31 cellular contexts compared by ENCODE assay signal in the genomic region with DNA sequence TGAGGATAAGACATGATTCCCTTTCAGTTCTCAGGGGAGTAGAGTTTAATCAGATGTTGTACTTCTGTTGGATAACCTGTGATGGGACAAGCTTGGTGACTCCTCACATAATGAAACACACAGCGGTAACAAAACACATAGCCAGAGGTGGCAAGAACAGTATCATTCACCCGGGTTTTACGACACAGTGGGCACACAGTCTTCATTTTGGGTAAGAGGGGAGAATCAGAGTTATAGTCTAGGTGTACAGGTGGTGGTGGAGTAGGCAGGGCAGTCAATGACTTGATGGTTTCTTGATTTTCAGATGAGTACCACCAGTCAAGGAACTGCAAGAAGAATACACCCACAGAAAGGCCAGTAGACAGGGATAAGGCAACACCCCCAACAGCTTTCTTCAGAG. TPM values are rescaled to one million over a fixed set of nuclear protein-coding genes. Genes with fewer than 3 reads are reported as not detected.
DNase-seq lines count a peak whose midpoint lies in the region; ATAC-seq and TF ChIP-seq lines count a peak whose summit lies in the region.
"Had no signal": no experiment of that assay in that cellular context is flagged by ENCODE, and none has a peak within 500 bp of the region (broad histone marks: within the 10 kb centered on the region; RNA-seq: fewer than 3 reads in every experiment).

No MANE protein-coding gene starts in this region.

- peak overlapping the region; percentile 97 for H3K27ac Mint-ChIP-seq in CD4-positive, alpha-beta T cell
- H3K27ac Mint-ChIP-seq in CD8-positive, alpha-beta T cell: peak overlapping the region; percentile 1
- peak overlapping the region; percentile 98 for H3K27ac Mint-ChIP-seq in activated naive CD8-positive, alpha-beta T cell
- peak overlapping the region in 2 of 6 donors; percentile 41 to 73 for H3K27ac Mint-ChIP-seq in naive B cell
- H3K27ac Mint-ChIP-seq: activated T-helper 1 cell treated with anti-CD3 and anti-CD28 coated beads, Interleukin-12 subunit alpha, Interleukin-12 subunit beta, Interleukin-2, Interleukin-4 antibody, amounts not matched to agents 30 ng/mL and 10 ng/mL and 1 ng/mL, durations not matched to agents 14 hours and 24 hours and 36 hours; nephron progenitor cell; T-helper 1 cell treated with Interleukin-12 subunit alpha and Interleukin-12 subunit beta and Interleukin-4 antibody, amounts not matched to agents 30 μg/mL and 1 μg/mL, for 36 hours had no signal

- ATAC-seq in CD4-positive, alpha-beta T cell (ENCODE audit: poor library complexity): no peak
- ATAC-seq in CD8-positive, alpha-beta T cell: no peak
- ATAC-seq in naive B cell (ENCODE audit: low read depth in 2 of 2) (no peak), foreskin keratinocyte (no peak), HG03354 (IDR thresholded peaks at IDR 0.05; ENCODE audit: poor library complexity, severe bottlenecking, unreplicated experiment) (no peak)
- ATAC-seq: gastroesophageal sphincter, HCT116, left ventricle myocardium superior had no signal

- no peak for TF ChIP-seq CTCF in CD4-positive, alpha-beta T cell (IDR thresholded peaks at IDR 0.05)
- TF ChIP-seq CTCF in CD8-positive, alpha-beta T cell (IDR thresholded peaks at IDR 0.05): no peak
- TF ChIP-seq CTCF in foreskin keratinocyte (conservative IDR thresholded peaks at IDR 0.05): no peak

- no peak overlapping the region for H3K4me3 ChIP-seq in CD8-positive, alpha-beta T cell (ENCODE audit: low read depth, low read length)
- H3K4me3 ChIP-seq: gastroesophageal sphincter, ovary, SK-N-MC, smooth muscle cell had no signal

- peaks cover 7% of the 10 kb centered on the region for H3K36me3 ChIP-seq in CD8-positive, alpha-beta T cell (ENCODE audit: insufficient read depth, low read length)
- H3K36me3 ChIP-seq: ovary had no signal

- no peaks in the 10 kb centered on the region for H3K27me3 ChIP-seq in CD4-positive, alpha-beta T cell (ENCODE audit: control insufficient read depth, insufficient read depth, low read length)
- H3K27me3 ChIP-seq in CD8-positive, alpha-beta T cell (ENCODE audit: insufficient read depth, low read length): no peaks in the 10 kb centered on the region
- no peaks in the 10 kb centered on the region for H3K27me3 ChIP-seq in foreskin keratinocyte
- H3K27me3 ChIP-seq: gastroesophageal sphincter, ovary had no signal

- no peak overlapping the region for H3K27ac ChIP-seq in CD4-positive, alpha-beta T cell (ENCODE audit: low read depth, low read length)
- no peak overlapping the region for H3K27ac ChIP-seq in CD8-positive, alpha-beta T cell (ENCODE audit: low read depth, low read length)
- no peak overlapping the region for H3K27ac ChIP-seq in foreskin keratinocyte
- H3K27ac ChIP-seq: C4-2B, gastroesophageal sphincter, ovary had no signal

- no peaks in the 10 kb centered on the region for H3K9me3 Mint-ChIP-seq in CD4-positive, alpha-beta T cell
- no peaks in the 10 kb centered on the region for H3K9me3 Mint-ChIP-seq in CD8-positive, alpha-beta T cell
- no peaks in the 10 kb centered on the region for H3K9me3 Mint-ChIP-seq in activated naive CD8-positive, alpha-beta T cell (ENCODE audit: low read depth)
- no peaks in the 10 kb centered on the region for H3K9me3 Mint-ChIP-seq in naive B cell
- H3K9me3 Mint-ChIP-seq: activated naive CD8-positive, alpha-beta T cell treated with anti-CD3 and anti-CD28 coated beads, Interleukin-2, amount 10 ng/mL, durations not matched to agents 7 days and 5 days; activated T-helper 1 cell treated with anti-CD3 and anti-CD28 coated beads, Interleukin-12 subunit alpha, Interleukin-12 subunit beta, Interleukin-2, Interleukin-4 antibody, amounts not matched to agents 30 ng/mL and 10 ng/mL and 1 ng/mL, durations not matched to agents 14 hours and 24 hours and 36 hours; central memory CD8-positive, alpha-beta T cell; mesothelial cell of epicardium; nephron progenitor cell; T-helper 1 cell treated with Interleukin-12 subunit alpha and Interleukin-12 subunit beta and Interleukin-4 antibody, amounts not matched to agents 30 μg/mL and 1 μg/mL, for 36 hours had no signal

- peaks cover 27% of the 10 kb centered on the region for H3K36me3 Mint-ChIP-seq in CD4-positive, alpha-beta T cell (ENCODE audit: low read depth)
- H3K36me3 Mint-ChIP-seq in CD8-positive, alpha-beta T cell: peaks cover 27% of the 10 kb centered on the region
- peaks cover 2% of the 10 kb centered on the region for H3K36me3 Mint-ChIP-seq in activated naive CD8-positive, alpha-beta T cell
- H3K36me3 Mint-ChIP-seq in naive B cell: no peaks in the 10 kb centered on the region
- H3K36me3 Mint-ChIP-seq: mesothelial cell of epicardium had no signal

- intact Hi-C loops in CD4-positive, alpha-beta T cell (cut with DNase I, micrococcal nuclease): no loop called here
- intact Hi-C loops in CD8-positive, alpha-beta T cell (cut with DNase I, micrococcal nuclease): loop anchor here in 1 of 2 experiments (5.0 kb wide), 1 partner anchor 593 kb away; a partner anchor contains a TSS

- H3K4me1 Mint-ChIP-seq in CD4-positive, alpha-beta T cell (ENCODE audit: low read depth): peaks cover 42% of the 10 kb centered on the region
- H3K4me1 Mint-ChIP-seq in CD8-positive, alpha-beta T cell (ENCODE audit: low read depth): peaks cover 31% of the 10 kb centered on the region
- peaks cover 31% of the 10 kb centered on the region for H3K4me1 Mint-ChIP-seq in activated naive CD8-positive, alpha-beta T cell (ENCODE audit: low read depth)
- peaks cover 16 to 38% (median 16%) of the 10 kb centered on the region in 3 donors for H3K4me1 Mint-ChIP-seq in naive B cell

- POLR2A ChIA-PET in CD4-positive, alpha-beta T cell (lab: Charles Lee): no interaction called here
- POLR2A ChIA-PET in CD8-positive, alpha-beta T cell (lab: Charles Lee): interaction anchor here (0.6 to 1.1 kb wide), 2 partner anchors 35 to 76 kb away, joined by 3 read pairs; no protein-coding TSS in a partner anchor

- no peak for DNase-seq in CD4-positive, alpha-beta T cell
- no peak for DNase-seq in CD8-positive, alpha-beta T cell
- DNase-seq in naive B cell (no peak), foreskin keratinocyte (no peak), cortex of kidney (lab: John Stamatoyannopoulos, UW) (no peak)
- DNase-seq: activated CD4-positive, alpha-beta T cell treated with anti-CD3 and anti-CD28 coated beads for 1 hour; activated naive CD8-positive, alpha-beta T cell treated with anti-CD3 and anti-CD28 coated beads, Interleukin-2, amount 10 ng/mL, durations not matched to agents 7 days and 5 days; DMS 273 treated with DMSO at 0.1 percent for 48 hours; KG1; left ventricle myocardium superior; NCI-H1417; NCI-H2081; NCI-H345; nephron progenitor cell; ovary; retina; RPMI8226; stimulated activated CD4-positive, alpha-beta T cell treated with anti-CD3 and anti-CD28 coated beads, Interleukin-1b, Interleukin-23, amount 100 ng/mL, for 48 hours; stimulated activated CD8-positive, alpha-beta memory T cell treated with anti-CD3 and anti-CD28 coated beads, Interleukin-4, amount 100 ng/mL, for 48 hours; trophoblast cell had no signal

- CTCF ChIA-PET in CD4-positive, alpha-beta T cell (lab: Charles Lee): interaction anchor here (2.2 kb wide), 1 partner anchor 36 kb away, joined by 5 read pairs; no protein-coding TSS in a partner anchor
- CTCF ChIA-PET in CD8-positive, alpha-beta T cell (lab: Charles Lee): interaction anchor here (1.0 kb wide), 1 partner anchor 36 kb away, joined by 3 read pairs; no protein-coding TSS in a partner anchor

- peaks cover 18% of the 10 kb centered on the region for H3K4me1 ChIP-seq in CD8-positive, alpha-beta T cell (ENCODE audit: insufficient read depth, low read length)
- peaks cover 4% of the 10 kb centered on the region for H3K4me1 ChIP-seq in foreskin keratinocyte

- no peaks in the 10 kb centered on the region for H3K27me3 Mint-ChIP-seq in CD4-positive, alpha-beta T cell
- H3K27me3 Mint-ChIP-seq in CD8-positive, alpha-beta T cell (ENCODE audit: low read depth): no peaks in the 10 kb centered on the region
- no peaks in the 10 kb centered on the region for H3K27me3 Mint-ChIP-seq in activated naive CD8-positive, alpha-beta T cell
- H3K27me3 Mint-ChIP-seq in naive B cell: no peaks in the 10 kb centered on the region
- H3K27me3 Mint-ChIP-seq: activated naive CD8-positive, alpha-beta T cell treated with anti-CD3 and anti-CD28 coated beads, Interleukin-2, amount 10 ng/mL, durations not matched to agents 7 days and 5 days; central memory CD8-positive, alpha-beta T cell had no signal

- no peaks in the 10 kb centered on the region for H3K9me3 ChIP-seq in CD4-positive, alpha-beta T cell (ENCODE audit: control insufficient read depth, low read length)
- H3K9me3 ChIP-seq in CD8-positive, alpha-beta T cell (ENCODE audit: low read length): no peaks in the 10 kb centered on the region
- H3K9me3 ChIP-seq: gastroesophageal sphincter, ovary had no signal

- H3K4me3 Mint-ChIP-seq in CD4-positive, alpha-beta T cell: peak overlapping the region; percentile 92
- no peak overlapping the region for H3K4me3 Mint-ChIP-seq in CD8-positive, alpha-beta T cell
- H3K4me3 Mint-ChIP-seq in activated naive CD8-positive, alpha-beta T cell: no peak overlapping the region
- peak overlapping the region in 5 of 8 donors; percentile 3 to 94 (median 35) for H3K4me3 Mint-ChIP-seq in naive B cell
- H3K4me3 Mint-ChIP-seq: activated naive CD8-positive, alpha-beta T cell treated with anti-CD3 and anti-CD28 coated beads, Interleukin-2, amount 10 ng/mL, durations not matched to agents 7 days and 5 days; activated T-helper 1 cell treated with anti-CD3 and anti-CD28 coated beads, Interleukin-12 subunit alpha, Interleukin-12 subunit beta, Interleukin-2, Interleukin-4 antibody, amounts not matched to agents 30 ng/mL and 10 ng/mL and 1 ng/mL, durations not matched to agents 14 hours and 24 hours and 36 hours; central memory CD8-positive, alpha-beta T cell; mesothelial cell of epicardium; nephron progenitor cell; T-helper 1 cell treated with Interleukin-12 subunit alpha and Interleukin-12 subunit beta and Interleukin-4 antibody, amounts not matched to agents 30 μg/mL and 1 μg/mL, for 36 hours had no signal

RNA-seq across cellular contexts. Expression of a gene that starts 2.6 kb away (rescaled TPM):
- total RNA-seq in CD4-positive, alpha-beta T cell: 1 to 10 TPM; 3.0 to 3.2 TPM
- 1 to 10 TPM; 2.7 to 3.2 TPM for total RNA-seq in CD8-positive, alpha-beta T cell
- 1 to 10 TPM; 1.6 to 2.6 (median 2.4) TPM for polyA plus RNA-seq in naive B cell (ENCODE audit: low read depth in 6 of 6)
- 3.9 and 4.0 TPM in 2 replicates for total RNA-seq in foreskin keratinocyte
- 2.0 and 2.1 TPM in 2 replicates for polyA plus RNA-seq in foreskin keratinocyte

RNA-seq across cellular contexts. Expression of a gene that starts 11.4 kb away (rescaled TPM):
- 10 to 100 TPM; 67.0 to 69.2 TPM for total RNA-seq in CD4-positive, alpha-beta T cell
- 10 to 100 TPM; 58.7 to 65.7 TPM for total RNA-seq in CD8-positive, alpha-beta T cell
- polyA plus RNA-seq in naive B cell (ENCODE audit: low read depth in 6 of 6): 10 to 100 TPM; 34.1 to 52.1 (median 40.8) TPM
- 144 and 167 TPM in 2 replicates for total RNA-seq in foreskin keratinocyte
- polyA plus RNA-seq in foreskin keratinocyte: 55.0 and 69.1 TPM in 2 replicates

RNA-seq across cellular contexts. Expression of a gene that starts 15.1 kb away (rescaled TPM):
- not detected for total RNA-seq in CD4-positive, alpha-beta T cell
- not detected for total RNA-seq in CD8-positive, alpha-beta T cell
- polyA plus RNA-seq in naive B cell (ENCODE audit: low read depth in 6 of 6) (under 1 TPM in 2 of 6 donors, not detected in 4; 0.09 to 0.36 TPM), foreskin keratinocyte (not detected in 2 replicates)
- not detected in 2 replicates for total RNA-seq in foreskin keratinocyte
- total RNA-seq: activated naive CD8-positive, alpha-beta T cell treated with anti-CD3 and anti-CD28 coated beads, Interleukin-2, amount 10 ng/mL, durations not matched to agents 7 days and 5 days; gastroesophageal sphincter; left ventricle myocardium superior; mesothelial cell of epicardium; ovary; smooth muscle cell had no signal
- polyA plus RNA-seq: ovary, smooth muscle cell had no signal

RNA-seq across cellular contexts. Expression of a gene that starts 38.3 kb away (rescaled TPM):
- 10 to 100 TPM; 23.4 to 24.3 TPM for total RNA-seq in CD4-positive, alpha-beta T cell
- 10 to 100 TPM; 39.8 to 41.4 TPM for total RNA-seq in CD8-positive, alpha-beta T cell
- polyA plus RNA-seq in naive B cell (ENCODE audit: low read depth in 6 of 6) (under 1 TPM in 4 of 6 donors, not detected in 2; 0.09 to 0.23 (median 0.18) TPM), foreskin keratinocyte (not detected in 2 replicates)
- total RNA-seq in foreskin keratinocyte: not detected in 2 replicates
- total RNA-seq: smooth muscle cell had no signal
- polyA plus RNA-seq: smooth muscle cell had no signal

Comparison
In these comparisons a context has a peak if more than half of its experiments do, and no peak if none do; other contexts are left out.
1. H3K4me3 Mint-ChIP-seq: peak in CD4-positive, alpha-beta T cell (single experiment) and naive B cell (5 of 8); none in CD8-positive, alpha-beta T cell (single experiment) and activated naive CD8-positive, alpha-beta T cell (single experiment).